8 cellular contexts compared by ENCODE assay signal in genomic region chr12:31117203-31118011, GRCh38. TPM values are rescaled to one million over a fixed set of nuclear protein-coding genes. Genes with fewer than 3 reads are reported as not detected.
DNase-seq lines count a peak whose midpoint lies in the region; ATAC-seq and TF ChIP-seq lines count a peak whose summit lies in the region.

No MANE protein-coding gene starts in this region.

- POLR2A ChIA-PET in AG04450 (lab: Yijun Ruan, JAX), result no interaction called here

- peak overlapping the region; percentile 44 for H3K4me3 ChIP-seq in AG04450 (ENCODE audit: low read depth, low read length)
- peak overlapping the region; percentile 90 for H3K4me3 ChIP-seq in SK-N-MC
- H3K4me3 ChIP-seq in adipocyte (ENCODE audit: low read length), result peak overlapping the region; percentile 54
- H3K4me3 ChIP-seq in iPS-18a (ENCODE audit: low read length), result peak overlapping the region; percentile 68

- H3K9ac ChIP-seq in SK-N-MC (ENCODE audit: insufficient read length) (peak overlapping the region; percentile 60), adipocyte (ENCODE audit: low read length) (no peak overlapping the region), iPS-18a (ENCODE audit: low read length) (peak overlapping the region; percentile 50)

- TF ChIP-seq CTCF in AG04450 (IDR thresholded peaks at IDR 0.05; ENCODE audit: low read depth, low read length), result peak; percentile 48

- H3K27ac ChIP-seq in AG04450 (ENCODE audit: low read depth, low read length) (no peak overlapping the region), SK-N-MC (no peak overlapping the region), iPS-18a (ENCODE audit: low read length) (no peak overlapping the region)

- DNase-seq in AG04450 (ENCODE audit: low read depth, low spot score), result no peak
- DNase-seq in HK-2 (ENCODE audit: unreplicated experiment), result peak; percentile 33
- DNase-seq in SK-N-MC (ENCODE audit: low read depth, low spot score), result no peak
- DNase-seq in adipocyte (ENCODE audit: low read depth), result peak; percentile 34
- DNase-seq in stimulated activated CD4-positive, alpha-beta T cell treated with anti-CD3 and anti-CD28 coated beads, Interleukin-12 subunit alpha, Interleukin-12 subunit beta, amount 100 ng/mL, for 24 hours (ENCODE audit: low read depth in 2 of 2), result peak; percentile 28 to 51

- peak; percentile 54 for ATAC-seq in GM18505 (IDR thresholded peaks at IDR 0.05; ENCODE audit: unreplicated experiment)
- ATAC-seq in HG03097 (IDR thresholded peaks at IDR 0.05; ENCODE audit: low FRiP score, unreplicated experiment), result no peak

- H3K36me3 ChIP-seq in SK-N-MC (ENCODE audit: insufficient read depth, low read length) (no peaks in the 10 kb centered on the region), adipocyte (ENCODE audit: control insufficient read depth, insufficient read depth, low read length, severe bottlenecking) (no peaks in the 10 kb centered on the region), iPS-18a (ENCODE audit: control insufficient read depth, low read depth, low read length) (no peaks in the 10 kb centered on the region)

- CTCF ChIA-PET in AG04450 (lab: Charles Lee), result interaction anchor here (0.7 to 1.3 kb wide), 4 partner anchors 117 to 538 kb away, joined by 3 to 9 read pairs (median 4); no protein-coding TSS in a partner anchor

- H3K27me3 ChIP-seq in AG04450 (ENCODE audit: control insufficient read depth, insufficient read depth, low read length), result peaks cover 37% of the 10 kb centered on the region
- peaks cover 20% of the 10 kb centered on the region for H3K27me3 ChIP-seq in adipocyte (replicated peaks; ENCODE audit: control insufficient read depth, insufficient read depth, low read length)
- H3K27me3 ChIP-seq in iPS-18a (ENCODE audit: control insufficient read depth, insufficient read depth, low read length), result peaks cover 40% of the 10 kb centered on the region

- peaks cover 25% of the 10 kb centered on the region; the same call in 1 of the 2 replicates for H3K9me3 ChIP-seq in AG04450 (ENCODE audit: control insufficient read depth, insufficient read depth, low read length)
- H3K9me3 ChIP-seq in SK-N-MC (ENCODE audit: low read depth, low read length), result no peaks in the 10 kb centered on the region
- no peaks in the 10 kb centered on the region for H3K9me3 ChIP-seq in adipocyte (ENCODE audit: control insufficient read depth, low read length)
- no peaks in the 10 kb centered on the region for H3K9me3 ChIP-seq in iPS-18a (ENCODE audit: control insufficient read depth, low read depth, low read length)

- no peak for TF ChIP-seq POLR2A in GM18505 (IDR thresholded peaks at IDR 0.05; ENCODE audit: borderline replicate concordance, extremely low read depth, insufficient read depth, insufficient read length)

- H3K4me1 ChIP-seq in adipocyte (ENCODE audit: control insufficient read depth, insufficient read depth, low read length) (peaks cover 3% of the 10 kb centered on the region), iPS-18a (ENCODE audit: control insufficient read depth, low read depth, low read length) (peaks cover 4% of the 10 kb centered on the region)

RNA-seq across cellular contexts. Expression of gene DDX11, which starts 43.7 kb away (rescaled TPM):
- 5.1 and 5.8 TPM in 2 replicates for polyA plus RNA-seq in AG04450 (2011; rRNA removed)
- 9.9 and 14.6 TPM in 2 replicates for polyA minus RNA-seq in AG04450 (2011; rRNA and poly(A)+ RNA removed)

Comparison
In these comparisons a context has a peak if more than half of its experiments do, and no peak if none do; other contexts are left out.
1. DNase-seq: peak in HK-2 (single experiment), adipocyte (single experiment) and stimulated activated CD4-positive, alpha-beta T cell treated with anti-CD3 and anti-CD28 coated beads, Interleukin-12 subunit alpha, Interleukin-12 subunit beta, amount 100 ng/mL, for 24 hours (2 of 2); none in AG04450 (single experiment) and SK-N-MC (single experiment).
2. Peak in every context shown above with its lines, with median percentiles within 50 percentile points of each other: H3K4me3 ChIP-seq.